Comparison of ENCODE assay signal across 16 cellular contexts in genomic region chr2:27282892-27283291, GRCh38. TPM values are rescaled to one million over a fixed set of nuclear protein-coding genes. Genes with fewer than 3 reads are reported as not detected.
A peak's percentile ranks its signal among the peaks of the same experiment; 100 is the strongest.
DNase-seq lines count a peak whose midpoint lies in the region; ATAC-seq, FAIRE-seq and TF ChIP-seq lines count a peak whose summit lies in the region.
"Had no signal": no experiment of that assay in that cellular context is flagged by ENCODE, and none has a peak within 500 bp of the region (broad histone marks: within the 10 kb centered on the region; RNA-seq: fewer than 3 reads in every experiment).

No MANE protein-coding gene starts in this region.

- intact Hi-C loops in K562 (cut with micrococcal nuclease) (loop anchor here (10.0 kb wide), 1 partner anchor 438 kb away; the partner anchor contains the start of gene DPYSL5), sigmoid colon (cut with DNase I) (loop anchor here (5.0 kb wide), 1 partner anchor 321 kb away; no protein-coding TSS in a partner anchor)

- H2AFZ ChIP-seq in SK-N-SH (ENCODE audit: low read depth) (no peak overlapping the region), K562 (ENCODE audit: low read depth, low read length) (peak overlapping the region; percentile 62)

- TF ChIP-seq EP300 in SK-N-SH (IDR thresholded peaks at IDR 0.05; ENCODE audit: borderline replicate concordance in 1 of 2, low read depth in 1 of 2, low read length in 1 of 2) (no peak), K562 (IDR thresholded peaks at IDR 0.05; ENCODE audit: low read length) (no peak), sigmoid colon (IDR thresholded peaks at IDR 0.05) (no peak)

- peaks cover 4% of the 10 kb centered on the region; the same call in 1 of the 2 replicates for H3K27me3 ChIP-seq in SK-N-SH (ENCODE audit: insufficient read depth)
- H3K27me3 ChIP-seq in K562 (ENCODE audit: control insufficient read depth in 2 of 2, insufficient read depth in 2 of 2, low read length in 2 of 2) = peaks cover 0 to 2% of the 10 kb centered on the region in 2 experiments; a peak in 1 of 5 replicates
- peaks cover 22% of the 10 kb centered on the region for H3K27me3 ChIP-seq in iPS-20b (ENCODE audit: insufficient read depth, low read length)
- peaks cover 0 to 29% (median 4%) of the 10 kb centered on the region in 3 donors for H3K27me3 ChIP-seq in sigmoid colon

- no peak for FAIRE-seq in K562 (lab: Jason Lieb, UNC)
- FAIRE-seq: TTC549 had no signal

- DNase-seq in SK-N-SH (no peak), K562 (ENCODE audit: extremely low read depth in 1 of 4, low spot score in 3 of 4) (no peak), NCI-H1417 (lab: John Stamatoyannopoulos, UW) (no peak), sigmoid colon (no peak)
- no peak for DNase-seq in activated effector memory CD4-positive, alpha-beta T cell treated with anti-CD3 and anti-CD28 coated beads, Interleukin-2, amount 50 U/mL, for 16 hours
- DNase-seq: activated CD4-positive, alpha-beta memory T cell treated with anti-CD3 and anti-CD28 coated beads for 36 hours; CD8-positive, alpha-beta T cell; MV-4-11; NK-92 treated with Interleukin-12 subunit alpha and Interleukin-12 subunit beta, amount 100 ng/mL, for 24 hours had no signal

- no TSS peak for BruUV-seq in K562 (replicated peaks; lab: Mats Ljungman, UMichigan)

- no peaks in the 10 kb centered on the region for H4K20me1 ChIP-seq in SK-N-SH (ENCODE audit: insufficient read depth)
- no peaks in the 10 kb centered on the region for H4K20me1 ChIP-seq in K562 (replicated peaks; ENCODE audit: control insufficient read depth, insufficient read depth, low read length)

- H3K36me3 ChIP-seq in SK-N-SH (replicated peaks in 1 of 2; ENCODE audit: control insufficient read depth in 1 of 2, insufficient read depth in 2 of 2, low read length in 1 of 2) (no peaks in the 10 kb centered on the region), K562 (ENCODE audit: control insufficient read depth, insufficient read depth, low read length) (no peaks in the 10 kb centered on the region), iPS-20b (ENCODE audit: insufficient read depth, low read depth, low read length) (no peaks in the 10 kb centered on the region), sigmoid colon (no peaks in the 10 kb centered on the region)
- H3K36me3 ChIP-seq: prostate gland had no signal

- no peaks in the 10 kb centered on the region for H3K9me3 ChIP-seq in SK-N-SH
- no peaks in the 10 kb centered on the region for H3K9me3 ChIP-seq in K562 (replicated peaks; ENCODE audit: control insufficient read depth, insufficient read depth, low read depth, low read length)
- no peaks in the 10 kb centered on the region for H3K9me3 ChIP-seq in iPS-20b (ENCODE audit: insufficient read depth, low read depth, low read length)
- no peaks in the 10 kb centered on the region for H3K9me3 ChIP-seq in sigmoid colon
- H3K9me3 ChIP-seq: prostate gland had no signal

- POLR2A ChIA-PET in SK-N-SH (lab: Yijun Ruan, JAX) (interaction anchor here (1.3 kb wide), 1 partner anchor 27 kb away, joined by 3 read pairs; no protein-coding TSS in a partner anchor), K562 (lab: Yijun Ruan, JAX) (interaction anchor here (0.6 to 1.4 kb wide), 6 partner anchors 10 to 257 kb away, joined by 3 to 8 read pairs (median 3); partner anchors contain the start of gene KHK)

- H3K9ac ChIP-seq in SK-N-SH (no peak overlapping the region), K562 (ENCODE audit: insufficient read depth in 1 of 2, low read depth in 2 of 2, low read length in 2 of 2) (peak overlapping the region in 1 of 2 experiments; percentile 41; a peak in 1 of 4 replicates), iPS-20b (ENCODE audit: low read depth, low read length) (peak overlapping the region; percentile 52; the same call in 1 of the 2 replicates)

- ATAC-seq in SK-N-SH treated with all-trans-retinoic acid at 6 μM for 48 hours = 0 out of 3 replicates have a peak, but pooled peaks have one; percentile 20
- ATAC-seq in K562 = 0 out of 3 replicates have a peak, but pooled peaks have one; percentile 17
- ATAC-seq in HG03565 (IDR thresholded peaks at IDR 0.05; ENCODE audit: unreplicated experiment) = no peak
- ATAC-seq: CD8-positive, alpha-beta T cell had no signal

- 51% methylated on average over 5 of the region's 5 CpGs for whole genome bisulfite sequencing in SK-N-SH (ENCODE audit: low lambda C conversion rate)
- WGBS in K562 (ENCODE audit: insufficient coverage, low coverage, missing lambda C conversion rate) = 19% methylated on average over 5 of the region's 5 CpGs
- 28 to 71% methylated on average over 5 of the region's 5 CpGs for WGBS in sigmoid colon, 2 donors

- CTCF ChIA-PET in SK-N-SH (lab: Yijun Ruan, JAX) = interaction anchor here (0.7 to 18.0 kb wide), 12 partner anchors 14 to 321 kb away, joined by 3 to 392 read pairs (median 4); partner anchors contain the start of gene SLC30A3
- CTCF ChIA-PET in K562 (lab: Yijun Ruan, JAX; ENCODE audit: low intra/inter-chr PET ratio) = no interaction called here

- no peaks in the 10 kb centered on the region for H3K9me1 ChIP-seq in K562 (ENCODE audit: control insufficient read depth, insufficient read depth, low read length)

- H3K4me1 ChIP-seq in SK-N-SH (ENCODE audit: control insufficient read depth in 1 of 2, insufficient read depth in 2 of 2, low read depth in 1 of 2, low read length in 1 of 2) (peaks cover 0 to 23% of the 10 kb centered on the region in 2 experiments; a peak in 3 of 4 replicates), K562 (replicated peaks in 1 of 2; ENCODE audit: control insufficient read depth in 2 of 2, insufficient read depth in 2 of 2, low read length in 2 of 2) (peaks cover 6 to 17% of the 10 kb centered on the region in 2 experiments), iPS-20b (ENCODE audit: insufficient read depth, low read length) (peaks cover 11% of the 10 kb centered on the region; the same call in 1 of the 2 replicates), sigmoid colon (no peaks in the 10 kb centered on the region)
- H3K4me1 ChIP-seq: prostate gland had no signal

- TF ChIP-seq POLR2A in K562 (conservative IDR thresholded peaks at IDR 0.05) (no peak), sigmoid colon (IDR thresholded peaks at IDR 0.05) (no peak)

- H3F3A ChIP-seq in SK-N-SH (replicated peaks; ENCODE audit: insufficient read depth) = no peaks in the 10 kb centered on the region

- in situ Hi-C loops in K562 (cut with MboI) = loop anchor here (5.0 kb wide), 1 partner anchor 186 kb away; no protein-coding TSS in a partner anchor

- no peak for TF ChIP-seq RAD21 in SK-N-SH (IDR thresholded peaks at IDR 0.05; ENCODE audit: low read length)
- TF ChIP-seq RAD21 in K562 (CRISPR knock-in tag; conservative IDR thresholded peaks at IDR 0.05 in 1 of 2, IDR thresholded peaks at IDR 0.05 in 1 of 2) = no peak

- TF ChIP-seq CTCF in SK-N-SH (IDR thresholded peaks at IDR 0.05) (no peak), K562 (IDR thresholded peaks at IDR 0.05 in 2 of 3, conservative IDR thresholded peaks at IDR 0.05 in 1 of 3; ENCODE audit: insufficient read depth in 2 of 3, low read depth in 1 of 3, low read length in 3 of 3) (no peak), sigmoid colon (IDR thresholded peaks at IDR 0.05) (no peak)

- H3K4me2 ChIP-seq in SK-N-SH (no peak overlapping the region), K562 (ENCODE audit: insufficient read depth, low read length) (no peak overlapping the region)

- no peak overlapping the region for H3K27ac ChIP-seq in SK-N-SH (ENCODE audit: low read depth in 2 of 2, low read length in 1 of 2)
- H3K27ac ChIP-seq in K562 (ENCODE audit: extremely low read depth, low read depth, low read length) = no peak overlapping the region
- H3K27ac ChIP-seq in iPS-20b (ENCODE audit: low read length) = peak overlapping the region; percentile 15
- H3K27ac ChIP-seq in sigmoid colon = no peak overlapping the region
- H3K27ac ChIP-seq: prostate gland, SK-N-MC had no signal

- no peaks in the 10 kb centered on the region for H3K9me2 ChIP-seq in SK-N-SH

- no peaks in the 10 kb centered on the region for H3K79me2 ChIP-seq in SK-N-SH (ENCODE audit: insufficient read depth)
- H3K79me2 ChIP-seq in K562 (ENCODE audit: control insufficient read depth, insufficient read depth, low read length) = no peaks in the 10 kb centered on the region

- no peak overlapping the region for H3K4me3 ChIP-seq in SK-N-SH (ENCODE audit: low read depth in 2 of 2, low read length in 1 of 2)
- H3K4me3 ChIP-seq in K562 = no peak overlapping the region
- H3K4me3 ChIP-seq in iPS-20b (ENCODE audit: low read length) = peak overlapping the region; percentile 55; the same call in 1 of the 2 replicates
- no peak overlapping the region for H3K4me3 ChIP-seq in sigmoid colon
- H3K4me3 ChIP-seq: prostate gland, SK-N-MC had no signal

RNA-seq across cellular contexts. Expression of gene TRIM54, which starts 0.7 kb away (rescaled TPM):
- polyA plus RNA-seq in SK-N-SH (2012; rRNA removed) (0.28 and 0.36 TPM in 2 replicates), K562 (2011; rRNA removed) (not detected in 2 replicates), K562 (2014; fragmentation: Illumina TruSeq; extraction: Trizol) (not detected in 2 replicates), K562 (2014; fragmentation: Nextera tagmentation; extraction: Ambion mirVana) (not detected), K562 (2014; rRNA removed) (not detected in 2 replicates), sigmoid colon (under 1 TPM in 2 of 3 donors, not detected in 1; 0.16 to 0.46 TPM)
- polyA plus RNA-seq in SK-N-SH (2012; cell fraction: cytosol; rRNA removed) = 0.13 and 0.22 TPM in 2 replicates
- polyA plus RNA-seq in SK-N-SH (2012; cell fraction: nucleus; rRNA removed) = 0.63 and 0.81 TPM in 2 replicates
- total RNA-seq in K562 (2011; cell fraction: chromatin; rRNA removed; ENCODE audit: low replicate concordance) = 0.32 TPM in 1 of 2 replicates, not detected in the other
- total RNA-seq in K562 (2011; cell fraction: nucleolus; rRNA removed) = not detected in 2 replicates
- not detected in 2 replicates for total RNA-seq in K562 (2011; cell fraction: nucleoplasm; rRNA removed)
- total RNA-seq in K562 (2014; rRNA removed) (not detected in 2 replicates), K562 (2014; rRNA removed; fragmentation: Illumina TruSeq; extraction: Trizol) (not detected in 2 replicates), K562 (2015; rRNA removed; fragmentation: Illumina TruSeq; extraction: Trizol) (not detected in 2 replicates), K562 (2021) (not detected in 2 replicates), sigmoid colon (under 1 TPM in 1 of 4 donors, not detected in 3; 0.41 TPM)
- polyA plus RNA-seq in K562 (2011; cell fraction: cytosol; rRNA removed) = not detected in 2 replicates
- polyA plus RNA-seq in K562 (2011; cell fraction: nucleus; rRNA removed) = 0.08 TPM in 1 of 2 replicates, not detected in the other
- 0.08 TPM in 1 of 2 replicates, not detected in the other for polyA plus RNA-seq in K562 (2012)
- polyA minus RNA-seq in K562 (2011; rRNA and poly(A)+ RNA removed) = not detected in 2 replicates
- polyA minus RNA-seq in K562 (2011; cell fraction: cytosol; rRNA and poly(A)+ RNA removed) = not detected in 2 replicates
- polyA minus RNA-seq in K562 (2011; cell fraction: nucleus; rRNA and poly(A)+ RNA removed) = not detected in 2 replicates
- total RNA-seq: activated CD4-positive, alpha-beta memory T cell treated with anti-CD3 and anti-CD28 coated beads for 36 hours; CD8-positive, alpha-beta T cell; temporal lobe had no signal

RNA-seq across cellular contexts. Expression of gene DNAJC5G, which starts 7.7 kb away (rescaled TPM):
- polyA plus RNA-seq in SK-N-SH (2012; rRNA removed) = 0.18 TPM in 1 of 2 replicates, not detected in the other
- polyA plus RNA-seq in SK-N-SH (2012; cell fraction: cytosol; rRNA removed) = not detected in 2 replicates
- polyA plus RNA-seq in SK-N-SH (2012; cell fraction: nucleus; rRNA removed) = 0.11 and 0.13 TPM in 2 replicates
- total RNA-seq in K562 (2011; cell fraction: chromatin; rRNA removed; ENCODE audit: low replicate concordance) = 0.35 TPM in 1 of 2 replicates, not detected in the other
- not detected in 2 replicates for total RNA-seq in K562 (2011; cell fraction: nucleolus; rRNA removed)
- total RNA-seq in K562 (2011; cell fraction: nucleoplasm; rRNA removed) = not detected in 2 replicates
- not detected in 2 replicates for total RNA-seq in K562 (2014; rRNA removed)
- total RNA-seq in K562 (2014; rRNA removed; fragmentation: Illumina TruSeq; extraction: Trizol) = not detected in 2 replicates
- total RNA-seq in K562 (2015; rRNA removed; fragmentation: Illumina TruSeq; extraction: Trizol) = not detected in 2 replicates
- not detected in 2 replicates for total RNA-seq in K562 (2021)
- polyA plus RNA-seq in K562 (2011; rRNA removed) = not detected in 2 replicates
- polyA plus RNA-seq in K562 (2011; cell fraction: cytosol; rRNA removed) = not detected in 2 replicates
- 0.15 and 0.37 TPM in 2 replicates for polyA plus RNA-seq in K562 (2011; cell fraction: nucleus; rRNA removed)
- polyA plus RNA-seq in K562 (2012) = 0.08 TPM in 1 of 2 replicates, not detected in the other
- polyA plus RNA-seq in K562 (2014; fragmentation: Illumina TruSeq; extraction: Trizol) = not detected in 2 replicates
- not detected for polyA plus RNA-seq in K562 (2014; fragmentation: Nextera tagmentation; extraction: Ambion mirVana)
- 0.43 TPM in 1 of 2 replicates, not detected in the other for polyA plus RNA-seq in K562 (2014; rRNA removed)
- polyA minus RNA-seq in K562 (2011; rRNA and poly(A)+ RNA removed) = not detected in 2 replicates
- polyA minus RNA-seq in K562 (2011; cell fraction: cytosol; rRNA and poly(A)+ RNA removed) = not detected in 2 replicates
- polyA minus RNA-seq in K562 (2011; cell fraction: nucleus; rRNA and poly(A)+ RNA removed) = not detected in 2 replicates
- 1 to 10 TPM in 1 of 4 donors, under 1 TPM in 1, not detected in 2; 0.71 to 1.7 TPM for total RNA-seq in sigmoid colon
- polyA plus RNA-seq in sigmoid colon = not detected
- total RNA-seq: CD8-positive, alpha-beta T cell; temporal lobe had no signal

RNA-seq across cellular contexts. Expression of gene SLC30A3, which starts 20.0 kb away (rescaled TPM):
- polyA plus RNA-seq in SK-N-SH (2012; rRNA removed) (0.68 and 1.1 TPM in 2 replicates), K562 (2011; rRNA removed) (1.2 and 3.1 TPM in 2 replicates), K562 (2014; fragmentation: Illumina TruSeq; extraction: Trizol) (1.1 and 2.2 TPM in 2 replicates), K562 (2014; fragmentation: Nextera tagmentation; extraction: Ambion mirVana) (under 1 TPM in 1 of 2 experiments, not detected in 1; 0.03 TPM), K562 (2014; rRNA removed) (2.3 and 2.7 TPM in 2 replicates), sigmoid colon (under 1 TPM in 2 of 3 donors, not detected in 1; 0.10 to 0.60 TPM)
- polyA plus RNA-seq in SK-N-SH (2012; cell fraction: cytosol; rRNA removed) = 0.36 and 0.41 TPM in 2 replicates
- polyA plus RNA-seq in SK-N-SH (2012; cell fraction: nucleus; rRNA removed) = 1.4 and 1.5 TPM in 2 replicates
- 4.4 and 10.5 TPM in 2 replicates for total RNA-seq in K562 (2011; cell fraction: chromatin; rRNA removed; ENCODE audit: low replicate concordance)
- 4.5 and 6.7 TPM in 2 replicates for total RNA-seq in K562 (2011; cell fraction: nucleolus; rRNA removed)
- total RNA-seq in K562 (2011; cell fraction: nucleoplasm; rRNA removed) = 6.2 and 8.4 TPM in 2 replicates
- total RNA-seq in K562 (2014; rRNA removed) (0.68 and 2.4 TPM in 2 replicates), K562 (2014; rRNA removed; fragmentation: Illumina TruSeq; extraction: Trizol) (0.10 and 0.36 TPM in 2 replicates), K562 (2015; rRNA removed; fragmentation: Illumina TruSeq; extraction: Trizol) (0.41 and 0.58 TPM in 2 replicates), K562 (2021) (2.0 and 2.2 TPM in 2 replicates), sigmoid colon (1 to 10 TPM in 1 of 4 donors, under 1 TPM in 2, not detected in 1; 0.28 to 1.1 (median 0.68) TPM)
- polyA plus RNA-seq in K562 (2011; cell fraction: cytosol; rRNA removed) = 5.3 and 8.9 TPM in 2 replicates
- polyA plus RNA-seq in K562 (2011; cell fraction: nucleus; rRNA removed) = 12.9 and 17.5 TPM in 2 replicates
- polyA plus RNA-seq in K562 (2012) = 1.6 and 2.0 TPM in 2 replicates
- 1.2 and 1.4 TPM in 2 replicates for polyA minus RNA-seq in K562 (2011; rRNA and poly(A)+ RNA removed)
- polyA minus RNA-seq in K562 (2011; cell fraction: cytosol; rRNA and poly(A)+ RNA removed) = 2.7 and 3.5 TPM in 2 replicates
- polyA minus RNA-seq in K562 (2011; cell fraction: nucleus; rRNA and poly(A)+ RNA removed) = 1.9 and 2.3 TPM in 2 replicates
- total RNA-seq: CD8-positive, alpha-beta T cell had no signal

RNA-seq across cellular contexts. Expression of gene UCN, which starts 25.4 kb away (rescaled TPM):
- polyA plus RNA-seq in SK-N-SH (2012; rRNA removed) (2.8 and 2.9 TPM in 2 replicates), K562 (2011; rRNA removed) (0.43 and 0.53 TPM in 2 replicates), K562 (2014; fragmentation: Illumina TruSeq; extraction: Trizol) (0.30 and 0.39 TPM in 2 replicates), K562 (2014; fragmentation: Nextera tagmentation; extraction: Ambion mirVana) (under 1 TPM; 0.10 to 0.28 TPM), K562 (2014; rRNA removed) (0.96 and 1.5 TPM in 2 replicates), sigmoid colon (under 1 TPM in 1 of 3 donors, not detected in 2; 0.89 TPM)
- 0.66 and 0.90 TPM in 2 replicates for polyA plus RNA-seq in SK-N-SH (2012; cell fraction: cytosol; rRNA removed)
- polyA plus RNA-seq in SK-N-SH (2012; cell fraction: nucleus; rRNA removed) = 21.6 and 37.2 TPM in 2 replicates
- total RNA-seq in K562 (2011; cell fraction: chromatin; rRNA removed; ENCODE audit: low replicate concordance) = 2.2 and 3.1 TPM in 2 replicates
- 5.2 and 5.7 TPM in 2 replicates for total RNA-seq in K562 (2011; cell fraction: nucleolus; rRNA removed)
- 1.5 and 2.2 TPM in 2 replicates for total RNA-seq in K562 (2011; cell fraction: nucleoplasm; rRNA removed)
- total RNA-seq in K562 (2014; rRNA removed) (2.7 and 2.8 TPM in 2 replicates), K562 (2014; rRNA removed; fragmentation: Illumina TruSeq; extraction: Trizol) (0.25 TPM in 1 of 2 replicates, not detected in the other), K562 (2015; rRNA removed; fragmentation: Illumina TruSeq; extraction: Trizol) (0.64 and 0.65 TPM in 2 replicates), K562 (2021) (2.2 and 2.6 TPM in 2 replicates), sigmoid colon (1 to 10 TPM in 3 of 4 donors, under 1 TPM in 1; 0.71 to 6.5 (median 2.8) TPM)
- polyA plus RNA-seq in K562 (2011; cell fraction: cytosol; rRNA removed) = 0.53 and 3.9 TPM in 2 replicates
- polyA plus RNA-seq in K562 (2011; cell fraction: nucleus; rRNA removed) = 3.2 and 7.5 TPM in 2 replicates
- polyA plus RNA-seq in K562 (2012) = 1.1 and 5.5 TPM in 2 replicates
- not detected in 2 replicates for polyA minus RNA-seq in K562 (2011; rRNA and poly(A)+ RNA removed)
- polyA minus RNA-seq in K562 (2011; cell fraction: cytosol; rRNA and poly(A)+ RNA removed) = 1.1 TPM in 1 of 2 replicates, not detected in the other
- 0.89 and 1.8 TPM in 2 replicates for polyA minus RNA-seq in K562 (2011; cell fraction: nucleus; rRNA and poly(A)+ RNA removed)

RNA-seq across cellular contexts. Expression of gene MPV17, which starts 40.0 kb away (rescaled TPM):
- polyA plus RNA-seq in SK-N-SH (2012; rRNA removed) = 255 and 265 TPM in 2 replicates
- 202 and 227 TPM in 2 replicates for polyA plus RNA-seq in SK-N-SH (2012; cell fraction: cytosol; rRNA removed)
- 276 and 373 TPM in 2 replicates for polyA plus RNA-seq in SK-N-SH (2012; cell fraction: nucleus; rRNA removed)
- 288 and 498 TPM in 2 replicates for total RNA-seq in K562 (2011; cell fraction: chromatin; rRNA removed; ENCODE audit: low replicate concordance)
- total RNA-seq in K562 (2011; cell fraction: nucleolus; rRNA removed) = 229 and 251 TPM in 2 replicates
- total RNA-seq in K562 (2011; cell fraction: nucleoplasm; rRNA removed) = 296 and 427 TPM in 2 replicates
- total RNA-seq in K562 (2014; rRNA removed) = 54.7 and 74.5 TPM in 2 replicates
- 60.4 and 69.2 TPM in 2 replicates for total RNA-seq in K562 (2014; rRNA removed; fragmentation: Illumina TruSeq; extraction: Trizol)
- total RNA-seq in K562 (2015; rRNA removed; fragmentation: Illumina TruSeq; extraction: Trizol) = 70.2 and 70.9 TPM in 2 replicates
- 66.8 and 71.2 TPM in 2 replicates for total RNA-seq in K562 (2021)
- polyA plus RNA-seq in K562 (2011; rRNA removed) = 140 and 144 TPM in 2 replicates
- polyA plus RNA-seq in K562 (2011; cell fraction: cytosol; rRNA removed) = 190 and 249 TPM in 2 replicates
- 280 and 330 TPM in 2 replicates for polyA plus RNA-seq in K562 (2011; cell fraction: nucleus; rRNA removed)
- 99.4 and 107 TPM in 2 replicates for polyA plus RNA-seq in K562 (2012)
- 107 and 134 TPM in 2 replicates for polyA plus RNA-seq in K562 (2014; fragmentation: Illumina TruSeq; extraction: Trizol)
- polyA plus RNA-seq in K562 (2014; fragmentation: Nextera tagmentation; extraction: Ambion mirVana) = 10 to 100 TPM; 69.8 to 81.8 TPM
- 65.3 and 67.2 TPM in 2 replicates for polyA plus RNA-seq in K562 (2014; rRNA removed)
- polyA minus RNA-seq in K562 (2011; rRNA and poly(A)+ RNA removed) = 141 and 162 TPM in 2 replicates
- polyA minus RNA-seq in K562 (2011; cell fraction: cytosol; rRNA and poly(A)+ RNA removed) = 56.1 and 78.0 TPM in 2 replicates
- polyA minus RNA-seq in K562 (2011; cell fraction: nucleus; rRNA and poly(A)+ RNA removed) = 58.2 and 79.0 TPM in 2 replicates
- total RNA-seq in sigmoid colon = 10 to 100 TPM; 48.1 to 68.6 (median 61.1) TPM
- polyA plus RNA-seq in sigmoid colon = 10 to 100 TPM; 22.2 to 61.8 (median 28.7) TPM
